In the genomic region with DNA sequence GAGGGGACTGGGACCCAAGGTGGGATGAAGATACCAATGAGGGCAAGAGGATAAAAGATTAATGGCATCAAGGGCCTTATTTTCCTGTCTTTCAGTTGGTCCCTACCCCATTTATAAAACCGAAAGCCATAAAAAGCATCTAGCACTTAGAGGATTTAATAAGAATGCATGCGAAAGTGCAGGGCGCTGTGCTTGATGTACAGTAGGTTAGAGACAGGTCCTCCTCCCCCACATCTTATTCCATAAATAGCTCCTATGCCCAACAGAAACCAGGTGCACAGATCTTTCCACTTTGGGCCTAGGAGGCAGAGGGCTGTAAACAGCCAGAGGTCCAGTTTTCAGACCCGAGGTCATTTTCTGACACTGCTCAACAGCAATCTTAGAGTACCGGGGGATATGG, we compare ENCODE assay signal across 1 cellular context.
TF ChIP-seq lines count a peak whose summit lies in the region.

No MANE protein-coding gene starts in this region.

TF ChIP-seq in GM23338, 12 proteins besides CTCF, POLR2A, EP300 and RAD21 (continued from another document):
- TF ChIP-seq, protein P1, sequence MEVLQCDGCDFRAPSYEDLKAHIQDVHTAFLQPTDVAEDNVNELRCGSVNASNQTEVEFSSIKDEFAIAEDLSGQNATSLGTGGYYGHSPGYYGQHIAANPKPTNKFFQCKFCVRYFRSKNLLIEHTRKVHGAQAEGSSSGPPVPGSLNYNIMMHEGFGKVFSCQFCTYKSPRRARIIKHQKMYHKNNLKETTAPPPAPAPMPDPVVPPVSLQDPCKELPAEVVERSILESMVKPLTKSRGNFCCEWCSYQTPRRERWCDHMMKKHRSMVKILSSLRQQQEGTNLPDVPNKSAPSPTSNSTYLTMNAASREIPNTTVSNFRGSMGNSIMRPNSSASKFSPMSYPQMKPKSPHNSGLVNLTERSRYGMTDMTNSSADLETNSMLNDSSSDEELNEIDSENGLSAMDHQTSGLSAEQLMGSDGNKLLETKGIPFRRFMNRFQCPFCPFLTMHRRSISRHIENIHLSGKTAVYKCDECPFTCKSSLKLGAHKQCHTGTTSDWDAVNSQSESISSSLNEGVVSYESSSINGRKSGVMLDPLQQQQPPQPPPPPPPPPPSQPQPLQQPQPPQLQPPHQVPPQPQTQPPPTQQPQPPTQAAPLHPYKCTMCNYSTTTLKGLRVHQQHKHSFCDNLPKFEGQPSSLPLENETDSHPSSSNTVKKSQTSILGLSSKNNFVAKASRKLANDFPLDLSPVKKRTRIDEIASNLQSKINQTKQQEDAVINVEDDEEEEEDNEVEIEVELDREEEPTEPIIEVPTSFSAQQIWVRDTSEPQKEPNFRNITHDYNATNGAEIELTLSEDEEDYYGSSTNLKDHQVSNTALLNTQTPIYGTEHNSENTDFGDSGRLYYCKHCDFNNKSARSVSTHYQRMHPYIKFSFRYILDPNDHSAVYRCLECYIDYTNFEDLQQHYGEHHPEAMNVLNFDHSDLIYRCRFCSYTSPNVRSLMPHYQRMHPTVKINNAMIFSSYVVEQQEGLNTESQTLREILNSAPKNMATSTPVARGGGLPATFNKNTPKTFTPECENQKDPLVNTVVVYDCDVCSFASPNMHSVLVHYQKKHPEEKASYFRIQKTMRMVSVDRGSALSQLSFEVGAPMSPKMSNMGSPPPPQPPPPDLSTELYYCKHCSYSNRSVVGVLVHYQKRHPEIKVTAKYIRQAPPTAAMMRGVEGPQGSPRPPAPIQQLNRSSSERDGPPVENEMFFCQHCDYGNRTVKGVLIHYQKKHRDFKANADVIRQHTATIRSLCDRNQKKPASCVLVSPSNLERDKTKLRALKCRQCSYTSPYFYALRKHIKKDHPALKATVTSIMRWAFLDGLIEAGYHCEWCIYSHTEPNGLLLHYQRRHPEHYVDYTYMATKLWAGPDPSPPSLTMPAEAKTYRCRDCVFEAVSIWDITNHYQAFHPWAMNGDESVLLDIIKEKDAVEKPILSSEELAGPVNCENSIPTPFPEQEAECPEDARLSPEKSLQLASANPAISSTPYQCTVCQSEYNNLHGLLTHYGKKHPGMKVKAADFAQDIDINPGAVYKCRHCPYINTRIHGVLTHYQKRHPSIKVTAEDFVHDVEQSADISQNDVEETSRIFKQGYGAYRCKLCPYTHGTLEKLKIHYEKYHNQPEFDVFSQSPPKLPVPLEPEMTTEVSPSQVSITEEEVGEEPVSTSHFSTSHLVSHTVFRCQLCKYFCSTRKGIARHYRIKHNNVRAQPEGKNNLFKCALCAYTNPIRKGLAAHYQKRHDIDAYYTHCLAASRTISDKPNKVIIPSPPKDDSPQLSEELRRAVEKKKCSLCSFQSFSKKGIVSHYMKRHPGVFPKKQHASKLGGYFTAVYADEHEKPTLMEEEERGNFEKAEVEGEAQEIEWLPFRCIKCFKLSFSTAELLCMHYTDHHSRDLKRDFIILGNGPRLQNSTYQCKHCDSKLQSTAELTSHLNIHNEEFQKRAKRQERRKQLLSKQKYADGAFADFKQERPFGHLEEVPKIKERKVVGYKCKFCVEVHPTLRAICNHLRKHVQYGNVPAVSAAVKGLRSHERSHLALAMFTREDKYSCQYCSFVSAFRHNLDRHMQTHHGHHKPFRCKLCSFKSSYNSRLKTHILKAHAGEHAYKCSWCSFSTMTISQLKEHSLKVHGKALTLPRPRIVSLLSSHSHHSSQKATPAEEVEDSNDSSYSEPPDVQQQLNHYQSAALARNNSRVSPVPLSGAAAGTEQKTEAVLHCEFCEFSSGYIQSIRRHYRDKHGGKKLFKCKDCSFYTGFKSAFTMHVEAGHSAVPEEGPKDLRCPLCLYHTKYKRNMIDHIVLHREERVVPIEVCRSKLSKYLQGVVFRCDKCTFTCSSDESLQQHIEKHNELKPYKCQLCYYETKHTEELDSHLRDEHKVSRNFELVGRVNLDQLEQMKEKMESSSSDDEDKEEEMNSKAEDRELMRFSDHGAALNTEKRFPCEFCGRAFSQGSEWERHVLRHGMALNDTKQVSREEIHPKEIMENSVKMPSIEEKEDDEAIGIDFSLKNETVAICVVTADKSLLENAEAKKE (CRISPR knock-in tag; IDR thresholded peaks at IDR 0.05): no peak
- TF ChIP-seq POLR2AphosphoS5 (IDR thresholded peaks at IDR 0.05; ENCODE audit: low read depth): no peak
- no peak for TF ChIP-seq STAT1 (IDR thresholded peaks at IDR 0.05; ENCODE audit: unreplicated experiment)
- no peak for TF ChIP-seq JUNB (IDR thresholded peaks at IDR 0.05; ENCODE audit: unreplicated experiment)
- TF ChIP-seq EZH2 (IDR thresholded peaks at IDR 0.05; ENCODE audit: low read depth, unreplicated experiment): no peak
- TF ChIP-seq ZNF331 (CRISPR knock-in tag; IDR thresholded peaks at IDR 0.05; ENCODE audit: low read depth): no peak
- no peak for TF ChIP-seq ZNF114 (CRISPR knock-in tag; IDR thresholded peaks at IDR 0.05)
- no peak for TF ChIP-seq EZH2phosphoT487 (IDR thresholded peaks at IDR 0.05; ENCODE audit: unreplicated experiment)
- TF ChIP-seq NANOG (IDR thresholded peaks at IDR 0.05; ENCODE audit: borderline replicate concordance): no peak
- TF ChIP-seq, protein P2, sequence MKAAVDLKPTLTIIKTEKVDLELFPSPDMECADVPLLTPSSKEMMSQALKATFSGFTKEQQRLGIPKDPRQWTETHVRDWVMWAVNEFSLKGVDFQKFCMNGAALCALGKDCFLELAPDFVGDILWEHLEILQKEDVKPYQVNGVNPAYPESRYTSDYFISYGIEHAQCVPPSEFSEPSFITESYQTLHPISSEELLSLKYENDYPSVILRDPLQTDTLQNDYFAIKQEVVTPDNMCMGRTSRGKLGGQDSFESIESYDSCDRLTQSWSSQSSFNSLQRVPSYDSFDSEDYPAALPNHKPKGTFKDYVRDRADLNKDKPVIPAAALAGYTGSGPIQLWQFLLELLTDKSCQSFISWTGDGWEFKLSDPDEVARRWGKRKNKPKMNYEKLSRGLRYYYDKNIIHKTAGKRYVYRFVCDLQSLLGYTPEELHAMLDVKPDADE (IDR thresholded peaks at IDR 0.05): no peak
TF ChIP-seq in GM23338: peak in this region for 0.
